ENCODE assay signal across 11 cellular contexts in the genomic region with DNA sequence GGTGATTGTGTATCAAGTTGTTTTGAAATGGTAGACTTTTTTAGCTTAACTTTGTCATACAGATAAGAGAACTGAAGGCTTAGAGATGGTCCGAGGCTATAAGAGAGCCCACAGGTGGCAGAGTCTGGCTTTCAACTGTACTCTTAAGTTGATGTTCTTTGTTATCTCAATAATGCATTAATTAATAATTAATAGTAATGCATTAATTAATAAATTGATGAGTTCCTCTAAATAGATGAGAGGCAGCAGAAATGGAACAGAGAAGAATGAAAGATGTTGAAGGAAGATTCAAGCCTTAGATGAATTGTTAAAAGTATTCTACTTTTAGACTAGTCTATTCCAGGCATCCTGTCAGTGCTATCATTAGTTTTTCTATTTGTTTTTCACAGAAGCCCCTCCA.
"Had no signal": no experiment of that assay in that cellular context is flagged by ENCODE, and none has a peak within 500 bp of the region (broad histone marks: within the 10 kb centered on the region; RNA-seq: fewer than 3 reads in every experiment).

No MANE protein-coding gene starts in this region.

- H3K4me1 ChIP-seq: HAP-1 had no signal

- FAIRE-seq: H1, H54 had no signal

- H3K4me3 ChIP-seq: GM23248, GM23338, HAP-1 had no signal

- H3K27ac ChIP-seq: GM23248 had no signal

- H3K4me1 Mint-ChIP-seq: GM23338, H9 had no signal

- DNase-seq: GM23248, GOT3, H7, H9, HCEC 1CT, HFFc6 had no signal

- H3K9me3 Mint-ChIP-seq: GM23338, H9, HFFc6 had no signal

- H3K27ac Mint-ChIP-seq: GM23338, H9, HFFc6 had no signal

- H3K9ac ChIP-seq: GM23248 had no signal

- ATAC-seq: GM23338, HCT116 had no signal

- H3K4me3 Mint-ChIP-seq: GM23338, H9, HFFc6 had no signal

- H2AFZ ChIP-seq: GM23248, GM23338 had no signal

- H3K4me2 ChIP-seq: GM23338 had no signal

- H3K9me3 ChIP-seq: HAP-1 had no signal
